In genomic region chr6:55069132-55069781, GRCh38 we compare ENCODE assay signal across 8 cellular contexts.
DNase-seq lines count a peak whose midpoint lies in the region; ATAC-seq and TF ChIP-seq lines count a peak whose summit lies in the region.

No MANE protein-coding gene starts in this region.

- POLR2A ChIA-PET in HEK293T (lab: Yijun Ruan, JAX) = no interaction called here
- POLR2A ChIA-PET in PC-3 (lab: Charles Lee; ENCODE audit: unreplicated experiment) = interaction anchor here (0.6 kb wide), 1 partner anchor 157 kb away, joined by 4 read pairs; no protein-coding TSS in a partner anchor

- peak; percentile 71 for TF ChIP-seq RAD21 in neural cell (conservative IDR thresholded peaks at IDR 0.05)

- no peak overlapping the region for H3K9ac ChIP-seq in PC-3 (ENCODE audit: low read length)
- no peak overlapping the region for H3K9ac ChIP-seq in neural cell (ENCODE audit: low read length)

- H3F3A ChIP-seq in PC-3 (ENCODE audit: low read length, unreplicated experiment) (no peaks in the 10 kb centered on the region), neural cell (ENCODE audit: insufficient read depth, low read length, poor library complexity, severe bottlenecking) (no peaks in the 10 kb centered on the region)

- BruUV-seq in PC-3 (replicated peaks; lab: Mats Ljungman, UMichigan) = no TSS peak

- intact Hi-C loops in PC-3 (cut with micrococcal nuclease) = loop anchor here (1.0 to 5.0 kb wide), 7 partner anchors 152 to 1082 kb away; no protein-coding TSS in a partner anchor

- no peaks in the 10 kb centered on the region for H3K27me3 ChIP-seq in PC-3 (ENCODE audit: low read length)
- H3K27me3 ChIP-seq in neural cell (ENCODE audit: insufficient read depth, low read depth, low read length) = no peaks in the 10 kb centered on the region

- DNase-seq in HEK293T (ENCODE audit: extremely low spot score) (peak; percentile 22), PC-3 (peak; percentile 83), epithelial cell of esophagus (ENCODE audit: low read depth) (peak; percentile 62)
- no peak for DNase-seq in activated CD4-positive, alpha-beta T cell treated with anti-CD3 and anti-CD28 coated beads, Interleukin-2, amount 50 U/mL, for 1 hour

- H3K27ac ChIP-seq in C4-2B (no peak overlapping the region), PC-3 (ENCODE audit: low read length) (no peak overlapping the region), neural cell (ENCODE audit: low read length) (no peak overlapping the region)

- peak; percentile 80 for TF ChIP-seq CTCF in C4-2B (conservative IDR thresholded peaks at IDR 0.05)
- TF ChIP-seq CTCF in PC-3 (conservative IDR thresholded peaks at IDR 0.05; ENCODE audit: low read depth, low read length) = peak; percentile 88
- peak; percentile 83 for TF ChIP-seq CTCF in epithelial cell of esophagus (IDR thresholded peaks at IDR 0.05; ENCODE audit: insufficient read depth, low read depth, low read length, missing control alignments)
- peak; percentile 57 for TF ChIP-seq CTCF in neural cell (IDR thresholded peaks at IDR 0.05; ENCODE audit: poor library complexity, severe bottlenecking)

- H3K9me3 ChIP-seq in PC-3 (ENCODE audit: low read length) (no peaks in the 10 kb centered on the region), neural cell (ENCODE audit: low read length) (no peaks in the 10 kb centered on the region)

- H3K9me2 ChIP-seq in PC-3 (replicated peaks; ENCODE audit: low read length) (no peaks in the 10 kb centered on the region), neural cell (ENCODE audit: insufficient read depth, low read length) (no peaks in the 10 kb centered on the region)

- no peak for TF ChIP-seq EP300 in neural cell (conservative IDR thresholded peaks at IDR 0.05; ENCODE audit: poor library complexity, severe bottlenecking)

- peak; percentile 59 for ATAC-seq in PC-3
- ATAC-seq in GM19463 (IDR thresholded peaks at IDR 0.05; ENCODE audit: unreplicated experiment) = no peak
- no peak for ATAC-seq in GM18858 (IDR thresholded peaks at IDR 0.05; ENCODE audit: unreplicated experiment)

- H3K79me2 ChIP-seq in PC-3 (ENCODE audit: low read length) = no peaks in the 10 kb centered on the region
- H3K79me2 ChIP-seq in neural cell (replicated peaks; ENCODE audit: insufficient read depth, low read length) = no peaks in the 10 kb centered on the region

- H4K20me1 ChIP-seq in PC-3 (ENCODE audit: low read length) (no peaks in the 10 kb centered on the region), neural cell (ENCODE audit: insufficient read depth) (no peaks in the 10 kb centered on the region)

- H2AFZ ChIP-seq in PC-3 (ENCODE audit: low read length) (no peak overlapping the region), neural cell (ENCODE audit: low read depth, low read length) (no peak overlapping the region)

- CTCF ChIA-PET in HEK293T (lab: Yijun Ruan, JAX) = interaction anchor here (0.7 kb wide), 1 partner anchor 12 kb away, joined by 3 read pairs; no protein-coding TSS in a partner anchor
- CTCF ChIA-PET in PC-3 (lab: Charles Lee) = interaction anchor here (0.7 to 1.1 kb wide), 2 partner anchors 350 to 351 kb away, joined by 3 to 7 read pairs; no protein-coding TSS in a partner anchor

- H3K36me3 ChIP-seq in PC-3 (ENCODE audit: low read depth, low read length) (no peaks in the 10 kb centered on the region), neural cell (ENCODE audit: insufficient read depth, low read length) (no peaks in the 10 kb centered on the region)

- H3K4me1 ChIP-seq in PC-3 (ENCODE audit: insufficient read depth, low read length) = no peaks in the 10 kb centered on the region

- H3K4me3 ChIP-seq in PC-3 (ENCODE audit: low read length) = no peak overlapping the region
- no peak overlapping the region for H3K4me3 ChIP-seq in epithelial cell of esophagus (ENCODE audit: low read length)
- H3K4me3 ChIP-seq in neural cell (ENCODE audit: low read length) = no peak overlapping the region

- H3K4me2 ChIP-seq in PC-3 (ENCODE audit: low read length) = no peak overlapping the region
- no peak overlapping the region for H3K4me2 ChIP-seq in neural cell (ENCODE audit: low read length)

TF ChIP-seq in HEK293T, 16 proteins besides CTCF, POLR2A, EP300 and RAD21:
- TF ChIP-seq BHLHE40 (IDR thresholded peaks at IDR 0.05; ENCODE audit: borderline replicate concordance) (no peak), FOXK2 (IDR thresholded peaks at IDR 0.05) (no peak)

TF ChIP-seq in neural cell, 6 proteins besides CTCF, POLR2A, EP300 and RAD21:
- TF ChIP-seq SMC3 (conservative IDR thresholded peaks at IDR 0.05; ENCODE audit: poor library complexity) (peak; percentile 72), REST (IDR thresholded peaks at IDR 0.05; ENCODE audit: borderline replicate concordance) (no peak)
